8 cellular contexts compared by ENCODE assay signal in the genomic region with DNA sequence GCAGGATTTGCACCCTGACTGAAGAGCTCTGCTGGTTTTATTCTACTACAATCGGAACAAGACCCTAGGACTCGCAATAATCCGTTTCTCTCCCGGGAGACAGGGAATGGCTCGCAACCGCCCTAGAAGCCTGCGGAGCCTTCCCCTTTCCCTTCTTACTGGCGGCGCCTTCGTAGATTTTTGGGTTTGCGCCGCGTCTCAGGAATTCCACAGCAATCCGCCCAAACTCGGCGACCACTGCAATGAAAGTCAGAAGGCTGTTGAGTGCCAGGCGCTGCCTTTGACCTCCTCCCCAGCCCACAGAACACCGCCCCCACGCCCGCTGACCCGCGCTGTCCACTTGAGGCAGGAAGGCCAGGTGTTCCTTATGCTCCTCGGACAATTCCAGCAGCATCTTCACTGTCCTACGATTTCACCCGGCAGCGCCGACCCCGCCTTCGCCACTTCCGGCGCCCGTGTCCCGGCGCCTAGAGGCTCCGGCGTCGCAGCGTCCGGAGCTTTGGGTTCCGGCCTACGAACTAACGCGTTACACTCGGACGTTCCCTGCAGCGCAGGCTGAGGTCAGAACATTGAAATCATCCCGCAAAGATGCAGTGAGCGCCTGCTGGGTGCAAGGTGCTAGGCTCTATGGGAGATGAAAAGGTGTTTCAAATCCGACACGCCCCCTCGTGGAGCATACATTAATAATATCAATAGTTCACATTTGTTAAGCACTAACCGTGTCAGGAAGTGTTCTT. TPM values are rescaled to one million over a fixed set of nuclear protein-coding genes. Genes with fewer than 3 reads are reported as not detected.
DNase-seq lines count a peak whose midpoint lies in the region; ATAC-seq and TF ChIP-seq lines count a peak whose summit lies in the region.

A gene (minus strand): TSS at position 439 of the 737 bp plus-strand sequence. CDS start 45 bp downstream, at position 394.

- peak within 1 kb of the TSS; percentile 91 for H3K27ac Mint-ChIP-seq in endothelial cell (ENCODE audit: unreplicated experiment)

- ATAC-seq in GM21360 (IDR thresholded peaks at IDR 0.05; ENCODE audit: unreplicated experiment) = peak; percentile 99

- peaks cover 12% of the 10 kb centered on the region for H3K36me3 Mint-ChIP-seq in endothelial cell (ENCODE audit: low read depth, unreplicated experiment)

- H3K4me1 Mint-ChIP-seq in endothelial cell (ENCODE audit: unreplicated experiment) = peaks cover 15% of the 10 kb centered on the region

- TF ChIP-seq CTCF in endothelial cell (IDR thresholded peaks at IDR 0.05; ENCODE audit: unreplicated experiment) = peak; percentile 59

- peak within 1 kb of the TSS; percentile 98 for H3K4me3 Mint-ChIP-seq in endothelial cell (ENCODE audit: unreplicated experiment)

- in situ Hi-C loops in Caki2 (cut with HindIII; ENCODE audit: low pct_unique_long_range_greater_than_20kb, low sequenced_read_pairs) = no loop called here

- DNase-seq in Caki2 (ENCODE audit: low read depth) = peak; percentile 83
- DNase-seq in HT1080 (ENCODE audit: low read depth) = peak; percentile 94
- DNase-seq in NOMO-1 treated with dmso at 0.1 percent for 144 hours (lab: John Stamatoyannopoulos, UW; ENCODE audit: unreplicated experiment) = peak; percentile 67
- DNase-seq in activated CD8-positive, alpha-beta memory T cell treated with anti-CD3 and anti-CD28 coated beads, Interleukin-2, amount 50 U/mL, for 24 hours (ENCODE audit: extremely low read depth) = peak; percentile 51
- peak; percentile 66 for DNase-seq in endothelial cell (ENCODE audit: low spot score)
- peak; percentile 88 for DNase-seq in midbrain (lab: John Stamatoyannopoulos, UW)
- peak; percentile 39 to 44 for DNase-seq in stimulated activated CD8-positive, alpha-beta memory T cell treated with anti-CD3 and anti-CD28 coated beads, Interleukin-2, amount 100 ng/mL, for 1 hour (ENCODE audit: low read depth in 2 of 2)

- H3K27me3 Mint-ChIP-seq in endothelial cell (ENCODE audit: unreplicated experiment) = peaks cover 4% of the 10 kb centered on the region

- no peaks in the 10 kb centered on the region for H3K9me3 Mint-ChIP-seq in endothelial cell (ENCODE audit: unreplicated experiment)

RNA-seq across cellular contexts. Expression of the gene that starts here (rescaled TPM):
- total RNA-seq in Caki2 (2014; rRNA removed; shearing (Covaris generic); ENCODE audit: low replicate concordance) = 36.9 and 48.0 TPM in 2 replicates
- total RNA-seq in HT1080 (2014; rRNA removed; shearing (Covaris generic)) = 50.0 and 50.9 TPM in 2 replicates
- polyA plus RNA-seq in HT1080 (2015; cell fraction: cytosol; rRNA removed) = 29.7 and 30.7 TPM in 2 replicates
- 29.5 and 31.0 TPM in 2 replicates for polyA plus RNA-seq in HT1080 (2015; cell fraction: nucleus; rRNA removed)
- total RNA-seq in endothelial cell (ENCODE audit: unreplicated experiment) = 43.8 TPM

Comparison
In these comparisons a context has a peak if more than half of its experiments do, and no peak if none do; other contexts are left out.
1. Peak in every context shown above with its lines: DNase-seq and ATAC-seq.
2. DNase-seq: peak in every context shown above with its lines; median percentile 94 in HT1080; 88 in midbrain; 83 in Caki2; 67 in NOMO-1 treated with dmso at 0.1 percent for 144 hours; 66 in endothelial cell; 51 in activated CD8-positive, alpha-beta memory T cell treated with anti-CD3 and anti-CD28 coated beads, Interleukin-2, amount 50 U/mL, for 24 hours; 42 in stimulated activated CD8-positive, alpha-beta memory T cell treated with anti-CD3 and anti-CD28 coated beads, Interleukin-2, amount 100 ng/mL, for 1 hour.